ENCODE assay signal across 33 cellular contexts in the genomic region with DNA sequence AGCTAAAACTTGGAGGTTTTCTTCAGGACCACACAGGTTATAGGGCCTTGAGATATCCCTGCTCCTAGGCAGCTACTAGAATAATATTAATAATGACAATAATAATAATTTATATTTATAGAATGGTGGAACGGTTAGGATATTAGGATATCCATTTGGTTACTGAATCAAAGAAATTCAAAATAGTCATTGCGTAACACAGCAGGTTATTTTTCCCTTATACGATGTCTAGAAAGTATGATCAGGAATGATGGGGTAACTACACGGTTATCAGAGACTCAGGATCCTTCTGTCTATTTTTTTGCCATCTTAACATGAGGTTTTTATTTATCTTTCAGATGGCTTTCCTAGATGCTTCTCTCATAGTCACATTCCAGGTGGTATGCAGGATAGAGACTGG. TPM values are rescaled to one million over a fixed set of nuclear protein-coding genes. Genes with fewer than 3 reads are reported as not detected.
DNase-seq lines count a peak whose midpoint lies in the region; ATAC-seq, FAIRE-seq and TF ChIP-seq lines count a peak whose summit lies in the region.
"Had no signal": no experiment of that assay in that cellular context is flagged by ENCODE, and none has a peak within 500 bp of the region (broad histone marks: within the 10 kb centered on the region; RNA-seq: fewer than 3 reads in every experiment).

No MANE protein-coding gene starts in this region.

- H3K18ac ChIP-seq in IMR-90 (ENCODE audit: low read depth, low read length) (no peak overlapping the region), H1 (ENCODE audit: extremely low read depth, low read length) (no peak overlapping the region)

- H3K4me3 ChIP-seq in IMR-90 (ENCODE audit: insufficient read depth, low read depth, low read length) = no peak overlapping the region
- H3K4me3 ChIP-seq in WERI-Rb-1 (ENCODE audit: low read depth, low read length) = no peak overlapping the region
- H3K4me3 ChIP-seq in H1 (ENCODE audit: extremely low read depth in 1 of 4, insufficient read depth in 2 of 4, low read depth in 3 of 4, low read length in 4 of 4) = no peak overlapping the region
- H3K4me3 ChIP-seq: BLaER1, GM12878 had no signal

- no TSS peak for BruUV-seq in IMR-90 (replicated peaks; lab: Mats Ljungman, UMichigan)

- TF ChIP-seq CTCF in IMR-90 (conservative IDR thresholded peaks at IDR 0.05; ENCODE audit: low read depth, low read length) (no peak), WERI-Rb-1 (IDR thresholded peaks at IDR 0.05; ENCODE audit: low read depth, low read length) (no peak), H1 (IDR thresholded peaks at IDR 0.05; ENCODE audit: control extremely low read depth in 1 of 3, insufficient read depth in 1 of 3, low read depth in 1 of 3, low read length in 3 of 3) (no peak), glutamatergic neuron (IDR thresholded peaks at IDR 0.05; ENCODE audit: partially characterized antibody, unreplicated experiment) (no peak)

- H4K5ac ChIP-seq in IMR-90 (ENCODE audit: low read depth, low read length) (no peak overlapping the region), H1 (ENCODE audit: insufficient read length, low read depth, low read length) (no peak overlapping the region)

- H3K23me2 ChIP-seq in H1 (ENCODE audit: low read depth, low read length) = no peaks in the 10 kb centered on the region; the same call in 1 of the 2 replicates

- CTCF ChIA-PET in IMR-90 (lab: Yijun Ruan, JAX) (no interaction called here), H1 (lab: Charles Lee; ENCODE audit: partially characterized antibody) (interaction anchor here (1.3 to 2.1 kb wide), 5 partner anchors 9 to 88 kb away, joined by 3 to 12 read pairs (median 7); no protein-coding TSS in a partner anchor)
- CTCF ChIA-PET in activated CD4-positive, alpha-beta memory T cell treated with anti-CD3 and anti-CD28 coated beads for 36 hours (lab: Charles Lee) = interaction anchor here (1.0 to 2.2 kb wide), 2 partner anchors 13 to 234 kb away, joined by 3 to 12 read pairs; no protein-coding TSS in a partner anchor

- no peak overlapping the region for H2BK12ac ChIP-seq in H1 (ENCODE audit: low read depth, low read length)

- H2AK5ac ChIP-seq in IMR-90 (ENCODE audit: low read depth, low read length) (no peak overlapping the region), H1 (ENCODE audit: low read depth, low read length) (no peak overlapping the region)

- H3K9ac ChIP-seq in IMR-90 (ENCODE audit: low read depth, low read length) = no peak overlapping the region
- H3K9ac ChIP-seq in H1 (replicated peaks in 1 of 4; ENCODE audit: extremely low read depth in 1 of 4, low read depth in 3 of 4, low read length in 3 of 4) = no peak overlapping the region
- H3K9ac ChIP-seq: BLaER1 had no signal

- H3K36me3 ChIP-seq in IMR-90 (ENCODE audit: control insufficient read depth, insufficient read depth, low read length) (no peaks in the 10 kb centered on the region), WERI-Rb-1 (no peaks in the 10 kb centered on the region), H1 (ENCODE audit: control insufficient read depth in 2 of 4, insufficient read depth in 4 of 4, low read length in 3 of 4) (no peaks in the 10 kb centered on the region)
- H3K36me3 ChIP-seq: BE2C, BLaER1 had no signal

- H3K4me1 ChIP-seq in IMR-90 (ENCODE audit: control insufficient read depth, insufficient read depth, low read length) = no peaks in the 10 kb centered on the region
- peaks cover 0 to 6% (median 0%) of the 10 kb centered on the region in 4 experiments; a peak in 2 of 7 replicates for H3K4me1 ChIP-seq in H1 (replicated peaks in 1 of 4; ENCODE audit: control insufficient read depth in 3 of 4, insufficient read depth in 4 of 4, low read length in 3 of 4)
- H3K4me1 ChIP-seq: BE2C, BLaER1 had no signal

- H3K4me2 ChIP-seq in IMR-90 (ENCODE audit: low read depth, low read length) (no peak overlapping the region), H1 (ENCODE audit: insufficient read depth in 1 of 2, low read depth in 2 of 2, low read length in 2 of 2) (no peak overlapping the region)
- H3K4me2 ChIP-seq: BLaER1 had no signal

- H3K56ac ChIP-seq in IMR-90 (ENCODE audit: extremely low read depth, insufficient read depth, low read length) (no peak overlapping the region), H1 (replicated peaks; ENCODE audit: insufficient read length, low read depth, low read length) (no peak overlapping the region)

- H3K79me1 ChIP-seq in IMR-90 (ENCODE audit: low read depth in 1 of 2, low read length in 2 of 2) = no peaks in the 10 kb centered on the region
- no peaks in the 10 kb centered on the region for H3K79me1 ChIP-seq in H1 (ENCODE audit: low read depth, low read length)

- H2BK20ac ChIP-seq in IMR-90 (ENCODE audit: low read depth, low read length) (no peak overlapping the region), H1 (ENCODE audit: low read length) (no peak overlapping the region)

- H3K4ac ChIP-seq in IMR-90 (ENCODE audit: low read depth, low read length) = no peak overlapping the region
- no peak overlapping the region for H3K4ac ChIP-seq in H1 (replicated peaks; ENCODE audit: insufficient read length, low read depth, low read length)

- H4K91ac ChIP-seq in IMR-90 (ENCODE audit: insufficient read depth, low read depth, low read length) = no peak overlapping the region
- no peak overlapping the region for H4K91ac ChIP-seq in H1 (replicated peaks; ENCODE audit: insufficient read length, low read length)

- ATAC-seq in IMR-90 (ENCODE audit: low read depth) = no peak
- ATAC-seq: GM12878 had no signal

- H2BK15ac ChIP-seq in IMR-90 (ENCODE audit: low read depth, low read length) (no peak overlapping the region), H1 (ENCODE audit: low read length) (no peak overlapping the region)

- no peak for FAIRE-seq in H1 (lab: Jason Lieb, UNC)
- FAIRE-seq: A204.1, GM12878, GM12892, GM18507, GM19239 had no signal

- no peaks in the 10 kb centered on the region for H3K36me3 Mint-ChIP-seq in glutamatergic neuron (ENCODE audit: unreplicated experiment)
- H3K36me3 Mint-ChIP-seq in activated CD4-positive, alpha-beta memory T cell treated with anti-CD3 and anti-CD28 coated beads for 36 hours = no peaks in the 10 kb centered on the region
- H3K36me3 Mint-ChIP-seq: CD14-positive monocyte; CD4-positive, alpha-beta memory T cell; CD4-positive, CD25-positive, alpha-beta regulatory T cell; CD8-positive, alpha-beta memory T cell had no signal

- WGBS in IMR-90 (ENCODE audit: extremely low coverage in 2 of 2, insufficient read length in 1 of 2), 2 experiments = no CpG with 5 or more reads among the region's 4 CpGs
- 92% methylated on average over 4 of the region's 4 CpGs; no CpG with 5 or more reads in 1 of the 2 experiments for WGBS in H1 (ENCODE audit: extremely low coverage in 1 of 2, insufficient coverage in 1 of 2, insufficient read length in 1 of 2, insufficient replicate concordance in 2 of 2, low coverage in 1 of 2, low lambda C conversion rate in 2 of 2, missing lambda C conversion rate in 1 of 2), 2 experiments

- H2AFZ ChIP-seq in IMR-90 (replicated peaks; ENCODE audit: low read length, poor library complexity) (no peak overlapping the region), H1 (ENCODE audit: low read length) (no peak overlapping the region)

- in situ Hi-C loops in IMR-90 (cut with MboI; ENCODE audit: low sequenced_read_pairs) = loop anchor here (25.0 kb wide), 1 partner anchor 296 kb away; no protein-coding TSS in a partner anchor

- no peaks in the 10 kb centered on the region for H3K27me3 ChIP-seq in IMR-90 (ENCODE audit: control insufficient read depth, insufficient read depth, low read length)
- H3K27me3 ChIP-seq in WERI-Rb-1 (ENCODE audit: insufficient read depth, low read depth, severe bottlenecking) = no peaks in the 10 kb centered on the region
- no peaks in the 10 kb centered on the region for H3K27me3 ChIP-seq in H1 (replicated peaks in 1 of 4; ENCODE audit: control insufficient read depth in 3 of 4, extremely low read depth in 1 of 4, insufficient read depth in 3 of 4, low read length in 3 of 4)
- H3K27me3 ChIP-seq: BE2C, BLaER1 had no signal

- H3K4me1 Mint-ChIP-seq in glutamatergic neuron (ENCODE audit: low read depth, unreplicated experiment) = peaks cover 73% of the 10 kb centered on the region
- peaks cover 11% of the 10 kb centered on the region for H3K4me1 Mint-ChIP-seq in activated CD4-positive, alpha-beta memory T cell treated with anti-CD3 and anti-CD28 coated beads for 36 hours (ENCODE audit: low read depth)
- H3K4me1 Mint-ChIP-seq: CD4-positive, CD25-positive, alpha-beta regulatory T cell; CD8-positive, alpha-beta memory T cell had no signal

- no peak overlapping the region for H3K23ac ChIP-seq in IMR-90 (ENCODE audit: low read depth, low read length)
- H3K23ac ChIP-seq in H1 (ENCODE audit: insufficient read length) = no peak overlapping the region

- intact Hi-C loops in IMR-90 (cut with micrococcal nuclease) = no loop called here
- intact Hi-C loops in activated CD4-positive, alpha-beta memory T cell treated with anti-CD3 and anti-CD28 coated beads for 36 hours (cut with micrococcal nuclease) = no loop called here

- no peak overlapping the region for H3K4me3 Mint-ChIP-seq in glutamatergic neuron (ENCODE audit: unreplicated experiment)
- H3K4me3 Mint-ChIP-seq in activated CD4-positive, alpha-beta memory T cell treated with anti-CD3 and anti-CD28 coated beads for 36 hours = no peak overlapping the region
- H3K4me3 Mint-ChIP-seq: CD14-positive monocyte; CD4-positive, alpha-beta memory T cell; CD4-positive, CD25-positive, alpha-beta regulatory T cell; CD8-positive, alpha-beta memory T cell had no signal

- H3K9me3 ChIP-seq in IMR-90 (ENCODE audit: control insufficient read depth, insufficient read depth, low read length) = no peaks in the 10 kb centered on the region
- H3K9me3 ChIP-seq in WERI-Rb-1 (ENCODE audit: severe bottlenecking) = no peaks in the 10 kb centered on the region
- H3K9me3 ChIP-seq in H1 (ENCODE audit: insufficient read depth in 2 of 2, low read depth in 1 of 2, low read length in 1 of 2) = no peaks in the 10 kb centered on the region
- H3K9me3 ChIP-seq: BE2C, BLaER1 had no signal

- H2BK120ac ChIP-seq in IMR-90 (ENCODE audit: low read depth, low read length) = no peak overlapping the region
- no peak overlapping the region for H2BK120ac ChIP-seq in H1 (replicated peaks; ENCODE audit: low read depth, low read length)

- H3K27ac Mint-ChIP-seq in glutamatergic neuron (ENCODE audit: unreplicated experiment) = peak overlapping the region; percentile 98
- H3K27ac Mint-ChIP-seq in activated CD4-positive, alpha-beta memory T cell treated with anti-CD3 and anti-CD28 coated beads for 36 hours = no peak overlapping the region
- H3K27ac Mint-ChIP-seq: CD14-positive monocyte; CD4-positive, alpha-beta memory T cell; CD4-positive, CD25-positive, alpha-beta regulatory T cell; CD8-positive, alpha-beta memory T cell had no signal

- no peak overlapping the region for H2AK9ac ChIP-seq in IMR-90 (replicated peaks; ENCODE audit: low read depth, low read length, poor library complexity)

- DNase-seq in IMR-90 (no peak), WERI-Rb-1 (no peak), H1 (ENCODE audit: low read depth in 1 of 2, low spot score in 2 of 2) (no peak), glutamatergic neuron (no peak), NCI-H2227 (lab: John Stamatoyannopoulos, UW; ENCODE audit: unreplicated experiment) (no peak), NCI-H2171 treated with DMSO at 0.1 percent for 48 hours (lab: John Stamatoyannopoulos, UW) (no peak)
- no peak for DNase-seq in activated CD4-positive, alpha-beta memory T cell treated with anti-CD3 and anti-CD28 coated beads for 36 hours
- DNase-seq: 8988T; ACHN; BE2C; C1 segment of cervical spinal cord; CD4-positive, alpha-beta memory T cell; CD4-positive, CD25-positive, alpha-beta regulatory T cell; CD8-positive, alpha-beta memory T cell; COR-L47; DMS 273 treated with DMSO at 0.1 percent for 48 hours; DMS153; DMS53; DMS79; DND-41; EL; GDM1 had no signal

- H3K9me1 ChIP-seq in IMR-90 (ENCODE audit: insufficient read depth, low read length) = no peaks in the 10 kb centered on the region

- H3K79me2 ChIP-seq in H1 (ENCODE audit: control insufficient read depth in 1 of 2, insufficient read depth in 2 of 2, low read length in 2 of 2) = no peaks in the 10 kb centered on the region

- dilution Hi-C loops in IMR-90 (cut with HindIII; ENCODE audit: low sequenced_read_pairs, unreplicated experiment) = no loop called here

- H3K27ac ChIP-seq in IMR-90 (ENCODE audit: insufficient read depth, low read length) (no peak overlapping the region), WERI-Rb-1 (peak overlapping the region; percentile 97), H1 (ENCODE audit: low read depth, low read length) (no peak overlapping the region)
- H3K27ac ChIP-seq: BLaER1 had no signal

- no peak overlapping the region for H3K14ac ChIP-seq in IMR-90 (replicated peaks; ENCODE audit: low read depth, low read length)
- H3K14ac ChIP-seq in H1 (ENCODE audit: insufficient read length) = no peak overlapping the region

- TF ChIP-seq POLR2A in IMR-90 (IDR thresholded peaks at IDR 0.05; ENCODE audit: low read depth, low read length) (no peak), H1 (IDR thresholded peaks at IDR 0.05; ENCODE audit: control extremely low read depth in 1 of 2, low read depth in 2 of 2, low read length in 2 of 2) (no peak)

- H2BK5ac ChIP-seq in IMR-90 (ENCODE audit: low read depth, low read length, poor library complexity, severe bottlenecking) = no peak overlapping the region
- no peak overlapping the region for H2BK5ac ChIP-seq in H1 (ENCODE audit: low read depth, low read length)

- TF ChIP-seq EP300 in H1 (IDR thresholded peaks at IDR 0.05; ENCODE audit: borderline replicate concordance in 1 of 2, low read depth in 2 of 2, low read length in 2 of 2) = no peak

- TF ChIP-seq RAD21 in IMR-90 (IDR thresholded peaks at IDR 0.05; ENCODE audit: low read length) = no peak
- TF ChIP-seq RAD21 in H1 (IDR thresholded peaks at IDR 0.05 in 1 of 2, conservative IDR thresholded peaks at IDR 0.05 in 1 of 2; ENCODE audit: low read depth in 2 of 2, low read length in 2 of 2) = no peak

- POLR2A ChIA-PET in IMR-90 (lab: Charles Lee; ENCODE audit: unreplicated experiment) (no interaction called here), H1 (lab: Charles Lee; ENCODE audit: partially characterized antibody) (interaction anchor here (1.3 kb wide), 1 partner anchor 13 kb away, joined by 3 read pairs; no protein-coding TSS in a partner anchor)
- POLR2A ChIA-PET in activated CD4-positive, alpha-beta memory T cell treated with anti-CD3 and anti-CD28 coated beads for 36 hours (lab: Charles Lee) = no interaction called here

- H3K9me3 Mint-ChIP-seq in glutamatergic neuron (ENCODE audit: unreplicated experiment) = peaks cover 8% of the 10 kb centered on the region
- no peaks in the 10 kb centered on the region for H3K9me3 Mint-ChIP-seq in activated CD4-positive, alpha-beta memory T cell treated with anti-CD3 and anti-CD28 coated beads for 36 hours
- H3K9me3 Mint-ChIP-seq: CD14-positive monocyte; CD4-positive, alpha-beta memory T cell; CD8-positive, alpha-beta memory T cell had no signal

- no peaks in the 10 kb centered on the region for H4K20me1 ChIP-seq in IMR-90 (ENCODE audit: insufficient read depth, low read length)
- no peaks in the 10 kb centered on the region for H4K20me1 ChIP-seq in H1 (replicated peaks in 1 of 2; ENCODE audit: control insufficient read depth in 1 of 2, insufficient read depth in 2 of 2, low read length in 2 of 2)
- H4K20me1 ChIP-seq: BLaER1 had no signal

- peaks cover 4% of the 10 kb centered on the region for H3K27me3 Mint-ChIP-seq in glutamatergic neuron (ENCODE audit: unreplicated experiment)
- H3K27me3 Mint-ChIP-seq in activated CD4-positive, alpha-beta memory T cell treated with anti-CD3 and anti-CD28 coated beads for 36 hours = peaks cover 1% of the 10 kb centered on the region

- H4K8ac ChIP-seq in IMR-90 (ENCODE audit: low read depth in 2 of 2, low read length in 2 of 2) = no peak overlapping the region
- no peak overlapping the region for H4K8ac ChIP-seq in H1 (ENCODE audit: extremely low read depth, insufficient read depth, low read length)

RNA-seq across cellular contexts. Expression of gene NEUROD4, which starts 39.0 kb away (rescaled TPM):
- total RNA-seq in IMR-90 (2012; rRNA removed) (not detected in 2 replicates), glutamatergic neuron (ENCODE audit: unreplicated experiment) (206 TPM)
- polyA plus RNA-seq in IMR-90 (2012; rRNA removed) (not detected in 2 replicates), H1 (2011; rRNA removed) (not detected in 2 replicates)
- polyA plus RNA-seq in IMR-90 (2012; cell fraction: cytosol; rRNA removed) = not detected in 2 replicates
- polyA plus RNA-seq in IMR-90 (2012; cell fraction: nucleus; rRNA removed; ENCODE audit: low replicate concordance) = not detected in 2 replicates
- total RNA-seq in H1 (2021; fragmentation: NEBNext Ultra II Directional; extraction: Animal tissue kit (Norgen Biotek cat#: 25700)) = not detected in 2 replicates
- not detected for polyA plus RNA-seq in H1 (2011; cell fraction: cytosol; rRNA removed)
- polyA plus RNA-seq in H1 (2011; cell fraction: nucleus; rRNA removed) = not detected
- polyA plus RNA-seq in H1 (2012, experiment 1 of 2) = not detected in 4 replicates
- not detected for polyA plus RNA-seq in H1 (2012, experiment 2 of 2)
- polyA plus RNA-seq in H1 (2013, experiment 1 of 2) = not detected
- polyA plus RNA-seq in H1 (2013, experiment 2 of 2) = not detected
- polyA minus RNA-seq in H1 (2011; rRNA and poly(A)+ RNA removed) = not detected in 2 replicates
- polyA minus RNA-seq in H1 (2011; cell fraction: cytosol; rRNA and poly(A)+ RNA removed) = not detected
- not detected for polyA minus RNA-seq in H1 (2011; cell fraction: nucleus; rRNA and poly(A)+ RNA removed)
- not detected for total RNA-seq in activated CD4-positive, alpha-beta memory T cell treated with anti-CD3 and anti-CD28 coated beads for 36 hours
- total RNA-seq: A673; CD4-positive, CD25-positive, alpha-beta regulatory T cell; CD8-positive, alpha-beta memory T cell; Daoy; G401; GM12878 had no signal
- polyA plus RNA-seq: AG04450; CD14-positive monocyte; CD4-positive, alpha-beta memory T cell; CD4-positive, CD25-positive, alpha-beta regulatory T cell; CD8-positive, alpha-beta memory T cell had no signal

Comparison
In these comparisons a context has a peak if more than half of its experiments do, and no peak if none do; other contexts are left out.
1. RNA of gene NEUROD4, which starts 39.0 kb away (total RNA-seq): 206 TPM in glutamatergic neuron (single experiment); not detected in IMR-90, not detected in H1 and not detected in activated CD4-positive, alpha-beta memory T cell treated with anti-CD3 and anti-CD28 coated beads for 36 hours; every median in the first group is over 100 times any median in the second.